In the genomic region with DNA sequence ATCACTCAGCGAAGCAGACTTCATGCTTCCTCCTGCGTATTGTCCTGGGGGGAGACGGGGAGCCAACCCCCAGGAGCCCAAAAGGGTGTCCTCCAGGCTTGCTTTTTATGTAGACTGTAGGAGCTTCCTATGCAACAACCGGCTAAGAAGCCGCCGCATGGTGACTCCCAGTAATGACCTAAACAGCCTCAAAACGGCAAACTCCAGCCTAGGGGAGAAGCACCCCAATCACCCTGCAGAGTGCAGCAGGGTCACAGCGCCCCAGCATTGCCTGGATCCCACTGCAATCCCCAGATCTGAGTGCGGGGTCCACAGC, we compare ENCODE assay signal across 8 cellular contexts. TPM values are rescaled to one million over a fixed set of nuclear protein-coding genes. Genes with fewer than 3 reads are reported as not detected.
DNase-seq lines count a peak whose midpoint lies in the region; ATAC-seq and TF ChIP-seq lines count a peak whose summit lies in the region.

No MANE protein-coding gene starts in this region.

- H3K9me3 ChIP-seq in Caco-2, result no peaks in the 10 kb centered on the region
- H3K9me3 ChIP-seq in SJCRH30 (replicated peaks), result no peaks in the 10 kb centered on the region
- no peaks in the 10 kb centered on the region for H3K9me3 ChIP-seq in left ventricle myocardium inferior (replicated peaks)

- ATAC-seq in GM21360 (IDR thresholded peaks at IDR 0.05; ENCODE audit: unreplicated experiment), result no peak

- peaks cover 88% of the 10 kb centered on the region for H3K36me3 Mint-ChIP-seq in Caco-2 (ENCODE audit: insufficient read depth, unreplicated experiment)
- H3K36me3 Mint-ChIP-seq in progenitor cell of endocrine pancreas (ENCODE audit: insufficient read depth), result peaks cover 5% of the 10 kb centered on the region

- H3K4me3 ChIP-seq in Caco-2 (ENCODE audit: low read depth, low read length) (peak overlapping the region; percentile 29), SJCRH30 (no peak overlapping the region), left ventricle myocardium inferior (no peak overlapping the region)

- POLR2A ChIA-PET in Caco-2 (lab: Charles Lee), result interaction anchor here (0.7 to 3.0 kb wide), 9 partner anchors 12 to 111 kb away, joined by 3 to 39 read pairs (median 4); no protein-coding TSS in a partner anchor

- no peaks in the 10 kb centered on the region for H3K27me3 Mint-ChIP-seq in Caco-2 (ENCODE audit: insufficient read depth, unreplicated experiment)
- no peaks in the 10 kb centered on the region for H3K27me3 Mint-ChIP-seq in progenitor cell of endocrine pancreas

- H3K27ac Mint-ChIP-seq in Caco-2 (ENCODE audit: unreplicated experiment) (peak overlapping the region; percentile 97), progenitor cell of endocrine pancreas (peak overlapping the region; percentile 99)

- DNase-seq in Caco-2, result no peak
- DNase-seq in SJCRH30, result peak in 1 of 2 experiments; percentile 30
- DNase-seq in left ventricle myocardium inferior, result no peak
- no peak for DNase-seq in progenitor cell of endocrine pancreas (ENCODE audit: low spot score, unreplicated experiment)
- DNase-seq in NCI-H1417 treated with DMSO at 0.1 percent for 48 hours (lab: John Stamatoyannopoulos, UW), result no peak
- DNase-seq in GDM1 (lab: John Stamatoyannopoulos, UW), result no peak
- DNase-seq in medulla oblongata (ENCODE audit: extremely low spot score), result no peak

- TF ChIP-seq CTCF in Caco-2 (IDR thresholded peaks at IDR 0.05; ENCODE audit: insufficient read depth in 1 of 2, low read depth in 1 of 2, low read length in 1 of 2, severe bottlenecking in 1 of 2, unreplicated experiment in 1 of 2) (no peak), left ventricle myocardium inferior (IDR thresholded peaks at IDR 0.05; ENCODE audit: borderline replicate concordance) (no peak), progenitor cell of endocrine pancreas (IDR thresholded peaks at IDR 0.05; ENCODE audit: unreplicated experiment) (no peak)

- TSS peak; percentile 78 for BruUV-seq in Caco-2 (replicated peaks; lab: Mats Ljungman, UMichigan)

- H3K4me1 ChIP-seq in Caco-2, result peaks cover 59% of the 10 kb centered on the region
- H3K4me1 ChIP-seq in SJCRH30, result peaks cover 18% of the 10 kb centered on the region
- peaks cover 49% of the 10 kb centered on the region for H3K4me1 ChIP-seq in left ventricle myocardium inferior

- intact Hi-C loops in Caco-2 (cut with micrococcal nuclease; ENCODE audit: unreplicated experiment) (loop anchor here (1.0 to 2.0 kb wide), 9 partner anchors 23 to 194 kb away; partner anchors contain the start of genes DHTKD1 and UPF2), left ventricle myocardium inferior (cut with micrococcal nuclease) (no loop called here)

- H3K4me1 Mint-ChIP-seq in Caco-2 (ENCODE audit: low read depth, unreplicated experiment) (peaks cover 67% of the 10 kb centered on the region), progenitor cell of endocrine pancreas (ENCODE audit: low read depth) (peaks cover 31% of the 10 kb centered on the region)

- H3K9me3 Mint-ChIP-seq in Caco-2 (ENCODE audit: unreplicated experiment), result no peaks in the 10 kb centered on the region
- H3K9me3 Mint-ChIP-seq in progenitor cell of endocrine pancreas (ENCODE audit: low read depth), result no peaks in the 10 kb centered on the region

- CTCF ChIA-PET in Caco-2 (lab: Charles Lee), result interaction anchor here (0.9 to 2.4 kb wide), 6 partner anchors 12 to 92 kb away, joined by 3 to 16 read pairs (median 4); no protein-coding TSS in a partner anchor

- H3K27ac ChIP-seq in SJCRH30 (peak overlapping the region; percentile 12; the same call in 1 of the 2 replicates), left ventricle myocardium inferior (replicated peaks) (peak overlapping the region; percentile 70)

- H3K27me3 ChIP-seq in Caco-2 (replicated peaks; ENCODE audit: control insufficient read depth, insufficient read depth, low read length) (no peaks in the 10 kb centered on the region), SJCRH30 (no peaks in the 10 kb centered on the region), left ventricle myocardium inferior (ENCODE audit: low read depth) (no peaks in the 10 kb centered on the region)

- H3K4me3 Mint-ChIP-seq in Caco-2 (ENCODE audit: unreplicated experiment) (peak overlapping the region; percentile 72), progenitor cell of endocrine pancreas (ENCODE audit: low read depth) (peak overlapping the region; percentile 49)

- H3K36me3 ChIP-seq in Caco-2 (ENCODE audit: control insufficient read depth, insufficient read depth, low read length), result no peaks in the 10 kb centered on the region; the same call in 1 of the 2 replicates
- H3K36me3 ChIP-seq in SJCRH30, result peaks cover 5% of the 10 kb centered on the region; the same call in 1 of the 2 replicates
- no peaks in the 10 kb centered on the region for H3K36me3 ChIP-seq in left ventricle myocardium inferior

RNA-seq across cellular contexts. Expression of gene PROSER2, which starts 52.0 kb away (rescaled TPM):
- 123 and 134 TPM in 2 replicates for total RNA-seq in Caco-2 (2022)
- 10.7 and 14.6 TPM in 2 replicates for total RNA-seq in SJCRH30 (2014; rRNA removed; shearing (Covaris generic))
- 0.52 TPM for total RNA-seq in left ventricle myocardium inferior
- total RNA-seq in progenitor cell of endocrine pancreas, result 18.8 and 19.0 TPM in 2 replicates
